8 cellular contexts compared by ENCODE assay signal in the genomic region with DNA sequence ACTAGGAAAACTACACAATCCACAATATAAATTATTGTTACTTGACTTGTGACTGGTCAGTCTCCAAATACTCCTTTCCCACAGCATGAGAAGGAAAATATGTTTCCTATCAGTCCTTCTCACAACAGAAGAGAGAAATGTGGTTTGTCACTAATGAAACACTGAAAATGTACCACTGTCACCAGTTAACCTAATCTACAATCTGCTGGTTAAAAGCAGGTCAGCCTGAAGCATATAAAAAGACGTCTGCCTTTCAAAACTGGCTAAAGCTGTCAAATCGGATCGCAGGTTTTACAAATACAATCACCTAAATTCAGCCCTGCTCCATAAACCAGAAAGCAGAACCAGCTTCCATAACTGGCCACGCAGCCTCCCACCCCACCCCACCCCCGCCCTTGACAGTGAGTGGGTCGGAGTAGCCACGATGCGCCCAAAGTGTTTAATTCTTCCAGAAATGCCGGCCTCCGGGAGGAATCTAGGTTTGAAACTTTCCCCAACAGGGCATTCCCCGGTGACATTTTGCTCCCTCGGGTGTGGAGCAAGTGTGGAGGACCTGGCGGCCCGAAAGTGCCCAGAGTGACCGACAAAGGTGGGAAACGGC. TPM values are rescaled to one million over a fixed set of nuclear protein-coding genes. Genes with fewer than 3 reads are reported as not detected.
A peak's percentile ranks its signal among the peaks of the same experiment; 100 is the strongest.
DNase-seq lines count a peak whose midpoint lies in the region; ATAC-seq and TF ChIP-seq lines count a peak whose summit lies in the region.

No MANE protein-coding gene starts in this region.

- H3K79me2 ChIP-seq in mammary epithelial cell (ENCODE audit: insufficient read depth, low read length) = peaks cover 53% of the 10 kb centered on the region

- H3K4me3 ChIP-seq in H7 (ENCODE audit: insufficient read depth, low read depth, low read length) (peak overlapping the region; percentile 87), mammary epithelial cell (replicated peaks in 1 of 3; ENCODE audit: insufficient read depth in 1 of 3, low read depth in 2 of 3, low read length in 3 of 3) (peak overlapping the region; percentile 90 to 91 (median 91)), left lung (peak overlapping the region; percentile 84 to 85), suprapubic skin (peak overlapping the region; percentile 55)

- CTCF ChIA-PET in mammary epithelial cell (lab: Charles Lee; ENCODE audit: low non-redundant PET) = no interaction called here

- BruUV-seq in mammary epithelial cell (replicated peaks; lab: Mats Ljungman, UMichigan) = TSS peak; percentile 35

- H3K9me3 ChIP-seq in mammary epithelial cell (replicated peaks; ENCODE audit: insufficient read depth, low read length) (no peaks in the 10 kb centered on the region), left lung (no peaks in the 10 kb centered on the region), suprapubic skin (no peaks in the 10 kb centered on the region)

- no peaks in the 10 kb centered on the region for H4K20me1 ChIP-seq in mammary epithelial cell (ENCODE audit: insufficient read depth, low read length)

- peaks cover 6% of the 10 kb centered on the region for H3K4me1 ChIP-seq in mammary epithelial cell (ENCODE audit: insufficient read depth, low read length)
- peaks cover 0 to 46% of the 10 kb centered on the region in 2 donors for H3K4me1 ChIP-seq in left lung
- peaks cover 41% of the 10 kb centered on the region for H3K4me1 ChIP-seq in suprapubic skin

- in situ Hi-C loops in mammary epithelial cell (cut with MboI; ENCODE audit: low sequenced_read_pairs in 2 of 2) = no loop called here

- WGBS in mammary epithelial cell (ENCODE audit: low coverage, missing lambda C conversion rate) = 2% methylated on average over 11 of the region's 16 CpGs
- under 1% methylated on average over 16 of the region's 16 CpGs for WGBS in suprapubic skin

- intact Hi-C loops in mammary epithelial cell (cut with micrococcal nuclease) = loop anchor here (2.0 kb wide), 1 partner anchor 18 kb away; no protein-coding TSS in a partner anchor
- intact Hi-C loops in left lung (cut with DNase I) = no loop called here

- ATAC-seq in left lung = peak; percentile 55

- no peak for TF ChIP-seq POLR2A in suprapubic skin (IDR thresholded peaks at IDR 0.05)

- H3K27me3 ChIP-seq in H7 (ENCODE audit: control insufficient read depth, insufficient read depth, low read length) (no peaks in the 10 kb centered on the region; the same call in 1 of the 2 replicates), mammary epithelial cell (ENCODE audit: insufficient read depth, low read length) (no peaks in the 10 kb centered on the region), left lung (no peaks in the 10 kb centered on the region), suprapubic skin (no peaks in the 10 kb centered on the region)

- peak; percentile 43 for DNase-seq in EH (ENCODE audit: low read depth)
- no peak for DNase-seq in H7
- DNase-seq in NOMO-1 treated with dmso at 0.1 percent for 144 hours (lab: John Stamatoyannopoulos, UW; ENCODE audit: unreplicated experiment) = peak; percentile 3
- DNase-seq in mammary epithelial cell = no peak
- DNase-seq in left lung = no peak
- no peak for DNase-seq in suprapubic skin (ENCODE audit: low spot score in 2 of 2)
- DNase-seq in COR-L47 (lab: John Stamatoyannopoulos, UW) = no peak
- no peak for DNase-seq in NCI-H1417 treated with DMSO at 0.1 percent for 48 hours (lab: John Stamatoyannopoulos, UW)

- peak overlapping the region; percentile 89 for H3K4me2 ChIP-seq in mammary epithelial cell (ENCODE audit: insufficient read depth, low read depth, low read length)

- H3K9ac ChIP-seq in mammary epithelial cell (ENCODE audit: insufficient read depth, low read length) = peak overlapping the region; percentile 96

- no peak for TF ChIP-seq EP300 in suprapubic skin (IDR thresholded peaks at IDR 0.05)

- H3K36me3 ChIP-seq in H7 (replicated peaks; ENCODE audit: control insufficient read depth, insufficient read depth, low read length) (no peaks in the 10 kb centered on the region), mammary epithelial cell (ENCODE audit: insufficient read depth, low read length) (no peaks in the 10 kb centered on the region), left lung (no peaks in the 10 kb centered on the region), suprapubic skin (no peaks in the 10 kb centered on the region)

- dilution Hi-C loops in mammary epithelial cell (cut with HindIII; ENCODE audit: low sequenced_read_pairs) = no loop called here

- H3K27ac ChIP-seq in mammary epithelial cell (ENCODE audit: insufficient read depth, low read depth, low read length) (peak overlapping the region; percentile 88), left lung (peak overlapping the region; percentile 82 to 90), suprapubic skin (peak overlapping the region; percentile 75)

- peak overlapping the region; percentile 98 for H2AFZ ChIP-seq in mammary epithelial cell (ENCODE audit: low read depth, low read length)

- no peak for TF ChIP-seq CTCF in mammary epithelial cell (conservative IDR thresholded peaks at IDR 0.05 in 1 of 2, IDR thresholded peaks at IDR 0.05 in 1 of 2; ENCODE audit: extremely low read depth in 1 of 2, insufficient read depth in 1 of 2, low read depth in 1 of 2, low read length in 2 of 2)
- no peak for TF ChIP-seq CTCF in left lung (IDR thresholded peaks at IDR 0.05)
- no peak for TF ChIP-seq CTCF in suprapubic skin (IDR thresholded peaks at IDR 0.05)

RNA-seq across cellular contexts. Expression of a gene that starts 0.7 kb away (rescaled TPM):
- total RNA-seq in H7 (2014; rRNA removed; shearing (Covaris generic)) = 124 and 147 TPM in 2 replicates
- total RNA-seq in mammary epithelial cell = 100 to 1,000 TPM in 1 of 2 donors, 10 to 100 TPM in 1; 83.0 to 115 TPM
- polyA plus RNA-seq in mammary epithelial cell = 141 TPM
- polyA minus RNA-seq in mammary epithelial cell = 116 TPM
- total RNA-seq in left lung = 100 to 1,000 TPM; 102 to 110 TPM
- 10 to 100 TPM; 63.6 to 90.1 (median 85.1) TPM for total RNA-seq in suprapubic skin

RNA-seq across cellular contexts. Expression of a gene that starts 26.0 kb away (rescaled TPM):
- 0.33 TPM in 1 of 2 replicates, not detected in the other for total RNA-seq in H7 (2014; rRNA removed; shearing (Covaris generic))
- total RNA-seq in mammary epithelial cell = not detected
- polyA plus RNA-seq in mammary epithelial cell = 0.02 TPM
- polyA minus RNA-seq in mammary epithelial cell = not detected
- total RNA-seq in left lung = under 1 TPM; 0.17 to 0.39 TPM
- total RNA-seq in suprapubic skin = under 1 TPM in 1 of 4 donors, not detected in 3; 0.76 TPM

Comparison
In these comparisons a context has a peak if more than half of its experiments do, and no peak if none do; other contexts are left out.
1. DNase-seq: peak in EH (single experiment) and NOMO-1 treated with dmso at 0.1 percent for 144 hours (single experiment); none in H7 (single experiment), mammary epithelial cell (single experiment), left lung (0 of 2), suprapubic skin (0 of 2), COR-L47 (single experiment) and NCI-H1417 treated with DMSO at 0.1 percent for 48 hours (single experiment).
2. Peak in every context shown above with its lines, with median percentiles within 50 percentile points of each other: H3K4me3 ChIP-seq and H3K27ac ChIP-seq.